In genomic region chr2:39000552-39000951, GRCh38 we compare ENCODE assay signal across 20 cellular contexts.
"Had no signal": no experiment of that assay in that cellular context is flagged by ENCODE, and none has a peak within 500 bp of the region (broad histone marks: within the 10 kb centered on the region; RNA-seq: fewer than 3 reads in every experiment).

No MANE protein-coding gene starts in this region.

- H3K4me3 Mint-ChIP-seq: activated CD4-positive, alpha-beta memory T cell treated with anti-CD3 and anti-CD28 coated beads for 36 hours; activated naive CD8-positive, alpha-beta T cell treated with anti-CD3 and anti-CD28 coated beads, Interleukin-2, amount 50 U/mL, for 24 hours; activated T-helper 1 cell treated with anti-CD3 and anti-CD28 coated beads, Interleukin-12 subunit alpha, Interleukin-12 subunit beta, Interleukin-2, Interleukin-4 antibody, amounts not matched to agents 30 ng/mL and 10 ng/mL and 1 ng/mL, durations not matched to agents 14 hours and 24 hours and 36 hours; effector memory CD8-positive, alpha-beta T cell; naive thymus-derived CD8-positive, alpha-beta T cell; T-cell had no signal

- ATAC-seq: activated naive CD8-positive, alpha-beta T cell treated with anti-CD3 and anti-CD28 coated beads, Interleukin-2, amount 50 U/mL, for 24 hours; effector memory CD8-positive, alpha-beta T cell; lower lobe of right lung; naive thymus-derived CD8-positive, alpha-beta T cell; right lobe of liver; T-cell had no signal

- DNase-seq: activated CD4-positive, alpha-beta memory T cell treated with anti-CD3 and anti-CD28 coated beads for 36 hours; activated CD4-positive, alpha-beta T cell treated with anti-CD3 and anti-CD28 coated beads for 4 hours; activated CD8-positive, alpha-beta memory T cell treated with anti-CD3 and anti-CD28 coated beads, Interleukin-2, amount 50 U/mL, for 4 hours; activated gamma-delta T cell treated with Interleukin-2 at 50 U/mL for 16 hours; activated naive CD4-positive, alpha-beta T cell treated with anti-CD3 and anti-CD28 coated beads, Interleukin-2, amount 50 U/mL, for 16 hours; activated naive CD8-positive, alpha-beta T cell treated with anti-CD3 and anti-CD28 coated beads, Interleukin-2, amount 50 U/mL, for 24 hours; activated T-cell treated with anti-CD3 and anti-CD28 coated beads, Interleukin-2, amount 50 U/mL, for 1 hour; amygdala; cerebellar nuclear complex; effector memory CD8-positive, alpha-beta T cell; heart right ventricle; lower lobe of right lung; mesenchymal stem cell; naive thymus-derived CD8-positive, alpha-beta T cell; right lobe of liver; stimulated activated CD4-positive, alpha-beta T cell treated with anti-CD3 and anti-CD28 coated beads, Interleukin-2, amount 100 ng/mL, for 48 hours; stimulated activated naive CD4-positive, alpha-beta T cell treated with Interleukin-2 at 50 U/mL for 16 hours; T-cell; transverse colon had no signal

- H3K4me1 Mint-ChIP-seq: activated naive CD8-positive, alpha-beta T cell treated with anti-CD3 and anti-CD28 coated beads, Interleukin-2, amount 50 U/mL, for 24 hours had no signal

- H3K9me3 Mint-ChIP-seq: activated CD4-positive, alpha-beta memory T cell treated with anti-CD3 and anti-CD28 coated beads for 36 hours; activated naive CD8-positive, alpha-beta T cell treated with anti-CD3 and anti-CD28 coated beads, Interleukin-2, amount 50 U/mL, for 24 hours; activated T-helper 1 cell treated with anti-CD3 and anti-CD28 coated beads, Interleukin-12 subunit alpha, Interleukin-12 subunit beta, Interleukin-2, Interleukin-4 antibody, amounts not matched to agents 30 ng/mL and 10 ng/mL and 1 ng/mL, durations not matched to agents 14 hours and 24 hours and 36 hours; effector memory CD8-positive, alpha-beta T cell; naive thymus-derived CD8-positive, alpha-beta T cell; T-cell had no signal

- H3K27me3 Mint-ChIP-seq: activated CD4-positive, alpha-beta memory T cell treated with anti-CD3 and anti-CD28 coated beads for 36 hours; activated naive CD8-positive, alpha-beta T cell treated with anti-CD3 and anti-CD28 coated beads, Interleukin-2, amount 50 U/mL, for 24 hours; effector memory CD8-positive, alpha-beta T cell; naive thymus-derived CD8-positive, alpha-beta T cell; T-cell had no signal

- H3K27ac Mint-ChIP-seq: activated CD4-positive, alpha-beta memory T cell treated with anti-CD3 and anti-CD28 coated beads for 36 hours; activated naive CD8-positive, alpha-beta T cell treated with anti-CD3 and anti-CD28 coated beads, Interleukin-2, amount 50 U/mL, for 24 hours; activated T-helper 1 cell treated with anti-CD3 and anti-CD28 coated beads, Interleukin-12 subunit alpha, Interleukin-12 subunit beta, Interleukin-2, Interleukin-4 antibody, amounts not matched to agents 30 ng/mL and 10 ng/mL and 1 ng/mL, durations not matched to agents 14 hours and 24 hours and 36 hours; T-cell had no signal
